1 cellular context compared by ENCODE assay signal in genomic region chr4:184616633-184617471, GRCh38.
A peak's percentile ranks its signal among the peaks of the same experiment; 100 is the strongest.
TF ChIP-seq lines count a peak whose summit lies in the region.

No MANE protein-coding gene starts in this region.

TF ChIP-seq in GM23338, 12 proteins besides CTCF, POLR2A, EP300 and RAD21 (continued from another document):
- peak; percentile 65; the same call in 1 of the 2 replicates for TF ChIP-seq ZNF462 (CRISPR knock-in tag; IDR thresholded peaks at IDR 0.05)
- 0 out of 2 replicates have a peak, but pooled peaks have one; percentile 15 for TF ChIP-seq CREB1 (CRISPR knock-in tag; IDR thresholded peaks at IDR 0.05; ENCODE audit: low read depth)
